ENCODE assay signal across 14 cellular contexts in genomic region chr1:58909162-58909560, GRCh38.
DNase-seq lines count a peak whose midpoint lies in the region; ATAC-seq, FAIRE-seq and TF ChIP-seq lines count a peak whose summit lies in the region.
"Had no signal": no experiment of that assay in that cellular context is flagged by ENCODE, and none has a peak within 500 bp of the region (broad histone marks: within the 10 kb centered on the region; RNA-seq: fewer than 3 reads in every experiment).

No MANE protein-coding gene starts in this region.

- no peaks in the 10 kb centered on the region for H3K27me3 Mint-ChIP-seq in activated T-cell treated with anti-CD3 and anti-CD28 coated beads, Interleukin-2, amount 50 U/mL, for 4 hours (ENCODE audit: low read depth)
- no peaks in the 10 kb centered on the region for H3K27me3 Mint-ChIP-seq in chondrocyte (ENCODE audit: low read depth)

- no peak for TF ChIP-seq POLR2A in endothelial cell of umbilical vein (IDR thresholded peaks at IDR 0.05; ENCODE audit: low read depth, low read length)

- H3K4me2 ChIP-seq in endothelial cell of umbilical vein (ENCODE audit: insufficient read depth, low read length), result peak overlapping the region; percentile 38

- H3K4me1 Mint-ChIP-seq in activated T-cell treated with anti-CD3 and anti-CD28 coated beads, Interleukin-2, amount 50 U/mL, for 4 hours (ENCODE audit: low read depth), result peaks cover 1% of the 10 kb centered on the region
- peaks cover 19% of the 10 kb centered on the region for H3K4me1 Mint-ChIP-seq in chondrocyte (ENCODE audit: low read depth)

- no peaks in the 10 kb centered on the region for H3K36me3 Mint-ChIP-seq in activated T-cell treated with anti-CD3 and anti-CD28 coated beads, Interleukin-2, amount 50 U/mL, for 4 hours (ENCODE audit: insufficient read depth)
- H3K36me3 Mint-ChIP-seq in chondrocyte (ENCODE audit: low read depth), result peaks cover 2% of the 10 kb centered on the region
- H3K36me3 Mint-ChIP-seq: CD8-positive, alpha-beta T cell had no signal

- no peak overlapping the region for H3K4me3 Mint-ChIP-seq in activated T-cell treated with anti-CD3 and anti-CD28 coated beads, Interleukin-2, amount 50 U/mL, for 4 hours
- H3K4me3 Mint-ChIP-seq in chondrocyte (ENCODE audit: unreplicated experiment), result no peak overlapping the region
- H3K4me3 Mint-ChIP-seq: CD8-positive, alpha-beta T cell had no signal

- H3K9ac ChIP-seq in endothelial cell of umbilical vein (replicated peaks; ENCODE audit: extremely low read depth, insufficient read depth, low read length), result peak overlapping the region; percentile 5

- TF ChIP-seq CTCF in endothelial cell of umbilical vein (IDR thresholded peaks at IDR 0.05; ENCODE audit: extremely low read depth in 1 of 2, insufficient read depth in 1 of 2, low read depth in 1 of 2, low read length in 2 of 2) (no peak), chondrocyte (IDR thresholded peaks at IDR 0.05) (no peak)

- no peak overlapping the region for H3K27ac Mint-ChIP-seq in chondrocyte (ENCODE audit: unreplicated experiment)
- H3K27ac Mint-ChIP-seq: CD8-positive, alpha-beta T cell had no signal

- DNase-seq in GM04504 (ENCODE audit: low read depth), result peak; percentile 47
- DNase-seq in RKO (ENCODE audit: low spot score), result peak; percentile 99
- peak; percentile 89 for DNase-seq in endothelial cell of umbilical vein (ENCODE audit: low read depth, low spot score)
- peak; percentile 73 for DNase-seq in pulmonary artery endothelial cell (ENCODE audit: low read depth, low spot score)
- no peak for DNase-seq in NCI-H2107 (lab: John Stamatoyannopoulos, UW)
- DNase-seq in activated T-cell treated with anti-CD3 and anti-CD28 coated beads, Interleukin-2, amount 50 U/mL, for 4 hours, result no peak
- no peak for DNase-seq in OCI-M1 (lab: John Stamatoyannopoulos, UW)
- DNase-seq in chondrocyte (ENCODE audit: low spot score), result no peak
- DNase-seq: CD8-positive, alpha-beta T cell; Kasumi-1; kidney; naive B cell; NCI-H2227 treated with DMSO at 0.1 percent for 48 hours had no signal

- peaks cover 33% of the 10 kb centered on the region for H3K4me1 ChIP-seq in endothelial cell of umbilical vein (ENCODE audit: control insufficient read depth, extremely low read depth, insufficient read depth, low read length)

- peak; percentile 90 for FAIRE-seq in endothelial cell of umbilical vein (lab: Jason Lieb, UNC)
- FAIRE-seq: kidney had no signal

- no peaks in the 10 kb centered on the region for H4K20me1 ChIP-seq in endothelial cell of umbilical vein (replicated peaks; ENCODE audit: control insufficient read depth, extremely low read depth, insufficient read depth, low read length)

- ATAC-seq in activated T-cell treated with anti-CD3 and anti-CD28 coated beads, Interleukin-2, amount 50 U/mL, for 4 hours, result no peak
- ATAC-seq: CD8-positive, alpha-beta T cell; sciatic nerve had no signal

- peaks cover 3% of the 10 kb centered on the region for H3K9me3 Mint-ChIP-seq in activated T-cell treated with anti-CD3 and anti-CD28 coated beads, Interleukin-2, amount 50 U/mL, for 4 hours
- peaks cover 2% of the 10 kb centered on the region for H3K9me3 Mint-ChIP-seq in chondrocyte (ENCODE audit: low read depth)

- H3K9me3 ChIP-seq in endothelial cell of umbilical vein (replicated peaks; ENCODE audit: control insufficient read depth, insufficient read depth, low read length), result no peaks in the 10 kb centered on the region

- H3K27ac ChIP-seq in endothelial cell of umbilical vein (ENCODE audit: insufficient read depth, low read depth, low read length), result peak overlapping the region; percentile 64

- dilution Hi-C loops in endothelial cell of umbilical vein (cut with MboI; ENCODE audit: extremely low pct_ligation_motif_present, low sequenced_read_pairs), result no loop called here

- no peak overlapping the region for H3K4me3 ChIP-seq in endothelial cell of umbilical vein (replicated peaks in 1 of 3; ENCODE audit: insufficient read depth in 1 of 3, low read depth in 1 of 3, low read length in 3 of 3)

- CTCF ChIA-PET in endothelial cell of umbilical vein (lab: Charles Lee), result interaction anchor here (0.7 to 1.0 kb wide), 5 partner anchors 104 to 796 kb away, joined by 3 to 5 read pairs (median 3); no protein-coding TSS in a partner anchor

- no TSS peak for BruUV-seq in endothelial cell of umbilical vein (replicated peaks; lab: Mats Ljungman, UMichigan)

- H3K9me1 ChIP-seq in endothelial cell of umbilical vein (replicated peaks; ENCODE audit: control insufficient read depth, extremely low read depth, insufficient read depth, low read length), result no peaks in the 10 kb centered on the region

- no peaks in the 10 kb centered on the region for H3K27me3 ChIP-seq in endothelial cell of umbilical vein (ENCODE audit: control insufficient read depth in 2 of 2, insufficient read depth in 2 of 2, low read length in 2 of 2)

- no peaks in the 10 kb centered on the region for H3K36me3 ChIP-seq in endothelial cell of umbilical vein (ENCODE audit: control insufficient read depth in 2 of 2, extremely low read depth in 1 of 2, insufficient read depth in 2 of 2, low read length in 2 of 2)

- no peaks in the 10 kb centered on the region for H3K79me2 ChIP-seq in endothelial cell of umbilical vein (ENCODE audit: control insufficient read depth, insufficient read depth, low read length)

- intact Hi-C loops in endothelial cell of umbilical vein (cut with micrococcal nuclease), result loop anchor here (1.0 kb wide), 2 partner anchors 26 to 153 kb away; no protein-coding TSS in a partner anchor

- POLR2A ChIA-PET in endothelial cell of umbilical vein (lab: Charles Lee), result interaction anchor here (1.2 kb wide), 1 partner anchor 131 kb away, joined by 4 read pairs; no protein-coding TSS in a partner anchor

- H2AFZ ChIP-seq in endothelial cell of umbilical vein (ENCODE audit: low read depth, low read length), result no peak overlapping the region

TF ChIP-seq in endothelial cell of umbilical vein, 7 proteins besides CTCF, POLR2A, EP300 and RAD21:
- TF ChIP-seq MYC (IDR thresholded peaks at IDR 0.05; ENCODE audit: low read depth, low read length) (no peak), EZH2 (IDR thresholded peaks at IDR 0.05; ENCODE audit: borderline replicate concordance, low read depth, low read length, severe bottlenecking) (no peak), JUN (IDR thresholded peaks at IDR 0.05; ENCODE audit: borderline replicate concordance, insufficient read depth, insufficient read length, low read depth) (peak; percentile 77), POLR2AphosphoS5 (IDR thresholded peaks at IDR 0.05; ENCODE audit: insufficient read depth, low read depth, low read length) (peak; percentile 81), MAX (IDR thresholded peaks at IDR 0.05; ENCODE audit: insufficient read depth, insufficient read length) (no peak), FOS (IDR thresholded peaks at IDR 0.05; ENCODE audit: borderline replicate concordance, insufficient read depth, low read length) (peak; percentile 98), GATA2 (IDR thresholded peaks at IDR 0.05; ENCODE audit: insufficient read depth, insufficient read length, low read depth, low read length) (peak; percentile 98)

Comparison
In these comparisons a context has a peak if more than half of its experiments do, and no peak if none do; other contexts are left out.
1. DNase-seq: peak in GM04504 (single experiment), RKO (single experiment), endothelial cell of umbilical vein (single experiment) and pulmonary artery endothelial cell (single experiment); none in NCI-H2107 (single experiment), activated T-cell treated with anti-CD3 and anti-CD28 coated beads, Interleukin-2, amount 50 U/mL, for 4 hours (single experiment), OCI-M1 (single experiment) and chondrocyte (single experiment).